Comparison of ENCODE assay signal across 18 cellular contexts in the genomic region with DNA sequence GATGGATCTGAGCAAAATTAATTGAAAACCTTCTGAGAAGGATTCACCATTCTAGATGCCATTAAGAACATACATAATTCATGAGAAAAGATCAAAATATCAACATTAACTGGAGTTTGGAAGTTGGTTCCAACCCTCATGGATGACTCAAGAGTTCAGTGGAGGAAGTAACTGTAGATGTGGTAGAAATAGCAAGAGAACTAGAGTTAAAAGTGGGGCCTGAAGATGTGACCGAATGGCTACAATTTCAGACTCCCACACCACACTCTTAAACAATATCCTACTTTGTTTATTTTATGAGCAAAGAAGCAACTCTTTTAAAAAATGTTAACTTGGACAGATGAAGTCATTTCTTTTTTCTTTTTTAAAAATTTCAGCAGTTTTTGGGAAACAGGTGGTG.
DNase-seq lines count a peak whose midpoint lies in the region; ATAC-seq lines count a peak whose summit lies in the region.
"Had no signal": no experiment of that assay in that cellular context is flagged by ENCODE, and none has a peak within 500 bp of the region (broad histone marks: within the 10 kb centered on the region; RNA-seq: fewer than 3 reads in every experiment).

No MANE protein-coding gene starts in this region.

- no peak for DNase-seq in activated T-cell treated with anti-CD3 and anti-CD28 coated beads, Interleukin-2, amount 50 U/mL, for 72 hours
- DNase-seq in activated T-cell treated with anti-CD3 and anti-CD28 coated beads, Interleukin-2, amount 50 U/mL, for 48 hours, result no peak
- DNase-seq in fibroblast of peridontal ligament (ENCODE audit: extremely low read depth) (peak; percentile 61), ureter (ENCODE audit: low spot score) (no peak)
- DNase-seq in naive thymus-derived CD8-positive, alpha-beta T cell, result no peak
- no peak for DNase-seq in stimulated activated CD4-positive, alpha-beta T cell treated with anti-CD3 and anti-CD28 coated beads, Interleukin-12 subunit alpha, Interleukin-12 subunit beta, amount 100 ng/mL, for 4 hours
- no peak for DNase-seq in activated naive CD4-positive, alpha-beta T cell treated with Interleukin-2 at 50 U/mL for 16 hours
- DNase-seq: CD4-positive, CD25-positive, alpha-beta regulatory T cell; CD8-positive, alpha-beta memory T cell; DMS 273 treated with DMSO at 0.1 percent for 48 hours; DMS79; EL; GDM1; GM23248; H7; HCEC 1CT had no signal

- POLR2A ChIA-PET in naive thymus-derived CD8-positive, alpha-beta T cell (lab: Charles Lee), result interaction anchor here (0.6 kb wide), 1 partner anchor 10 kb away, joined by 9 read pairs; no protein-coding TSS in a partner anchor

- no peaks in the 10 kb centered on the region for H3K27me3 Mint-ChIP-seq in activated T-cell treated with anti-CD3 and anti-CD28 coated beads, Interleukin-2, amount 50 U/mL, for 72 hours (ENCODE audit: low read depth)
- no peaks in the 10 kb centered on the region for H3K27me3 Mint-ChIP-seq in naive thymus-derived CD8-positive, alpha-beta T cell
- H3K27me3 Mint-ChIP-seq: B cell; CD4-positive, CD25-positive, alpha-beta regulatory T cell; CD8-positive, alpha-beta memory T cell had no signal

- peaks cover 0 to 6% of the 10 kb centered on the region in 2 donors for H3K9me3 Mint-ChIP-seq in activated T-cell treated with anti-CD3 and anti-CD28 coated beads, Interleukin-2, amount 50 U/mL, for 72 hours
- peaks cover 0 to 11% (median 6%) of the 10 kb centered on the region in 9 donors for H3K9me3 Mint-ChIP-seq in naive thymus-derived CD8-positive, alpha-beta T cell
- H3K9me3 Mint-ChIP-seq: CD8-positive, alpha-beta memory T cell had no signal

- peaks cover 8% of the 10 kb centered on the region for H3K4me1 Mint-ChIP-seq in activated T-cell treated with anti-CD3 and anti-CD28 coated beads, Interleukin-2, amount 50 U/mL, for 72 hours (ENCODE audit: low read depth)
- peaks cover 28 to 39% (median 34%) of the 10 kb centered on the region in 4 donors for H3K4me1 Mint-ChIP-seq in naive thymus-derived CD8-positive, alpha-beta T cell
- H3K4me1 Mint-ChIP-seq: B cell had no signal

- H3K27ac Mint-ChIP-seq in activated T-cell treated with anti-CD3 and anti-CD28 coated beads, Interleukin-2, amount 50 U/mL, for 72 hours, result peak overlapping the region; percentile 73
- H3K27ac Mint-ChIP-seq in naive thymus-derived CD8-positive, alpha-beta T cell, result peak overlapping the region in 6 of 10 donors; percentile 6 to 76 (median 23)
- H3K27ac Mint-ChIP-seq: B cell had no signal

- peaks cover 5 to 12% of the 10 kb centered on the region in 2 donors for H3K36me3 Mint-ChIP-seq in activated T-cell treated with anti-CD3 and anti-CD28 coated beads, Interleukin-2, amount 50 U/mL, for 72 hours (ENCODE audit: insufficient read depth in 2 of 2)
- peaks cover 20 to 50% (median 48%) of the 10 kb centered on the region in 3 donors for H3K36me3 Mint-ChIP-seq in naive thymus-derived CD8-positive, alpha-beta T cell

- H3K4me3 Mint-ChIP-seq in activated T-cell treated with anti-CD3 and anti-CD28 coated beads, Interleukin-2, amount 50 U/mL, for 72 hours, result no peak overlapping the region
- no peak overlapping the region for H3K4me3 Mint-ChIP-seq in naive thymus-derived CD8-positive, alpha-beta T cell
- H3K4me3 Mint-ChIP-seq: B cell; CD4-positive, CD25-positive, alpha-beta regulatory T cell; CD8-positive, alpha-beta memory T cell had no signal

- ATAC-seq in activated T-cell treated with anti-CD3 and anti-CD28 coated beads, Interleukin-2, amount 50 U/mL, for 72 hours (replicated peaks in 1 of 2), result no peak
- no peak for ATAC-seq in naive thymus-derived CD8-positive, alpha-beta T cell
- ATAC-seq: GM12878 had no signal
